18 cellular contexts compared by ENCODE assay signal in the genomic region with DNA sequence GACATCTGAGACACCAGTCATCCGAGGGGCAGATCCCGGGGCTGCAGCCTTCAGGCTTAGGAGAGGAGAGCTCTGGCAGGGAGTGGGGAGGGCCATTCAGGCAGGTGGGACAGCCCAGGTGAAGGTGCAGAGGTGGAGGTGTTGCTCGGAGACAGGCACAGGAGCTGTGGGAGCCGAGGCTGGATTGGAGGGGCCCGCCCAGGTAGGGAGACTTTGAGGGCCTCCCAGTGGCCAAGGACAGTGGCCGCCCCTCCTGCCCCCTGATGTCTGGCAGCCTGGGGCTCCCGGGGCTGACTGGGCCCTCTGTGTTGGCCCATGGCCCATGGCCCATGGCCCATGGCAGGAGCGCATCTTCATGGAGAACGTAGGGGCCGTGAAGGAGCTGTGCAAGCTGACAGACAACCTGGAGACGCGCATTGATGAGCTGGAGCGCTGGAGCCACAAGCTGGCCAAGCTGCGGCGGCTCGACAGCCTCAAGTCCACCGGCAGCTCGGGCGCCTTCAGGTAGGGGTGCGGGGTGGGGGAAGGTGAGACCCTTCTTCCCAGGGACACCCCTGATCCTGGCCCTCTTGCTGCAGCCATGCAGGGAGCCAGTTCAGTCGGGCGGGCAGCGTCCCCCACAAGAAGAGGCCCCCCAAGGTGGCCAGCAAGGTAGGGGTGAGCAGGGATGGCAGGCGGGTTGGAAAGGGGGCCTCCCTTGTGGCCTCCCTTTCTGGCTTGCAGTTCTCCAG.
"Had no signal": no experiment of that assay in that cellular context is flagged by ENCODE, and none has a peak within 500 bp of the region (broad histone marks: within the 10 kb centered on the region; RNA-seq: fewer than 3 reads in every experiment).

No MANE protein-coding gene starts in this region.

- H3K4me1 ChIP-seq: breast epithelium, parathyroid adenoma had no signal

- H3K27me3 ChIP-seq: adrenal gland, breast epithelium, esophagus squamous epithelium had no signal

- DNase-seq: activated CD4-positive, alpha-beta memory T cell treated with anti-CD3 and anti-CD28 coated beads for 36 hours; activated gamma-delta T cell treated with Interleukin-2 at 50 U/mL for 16 hours; activated T-cell treated with anti-CD3 and anti-CD28 coated beads for 4 hours; adrenal gland; cerebellar nuclear complex; effector memory CD4-positive, alpha-beta T cell; esophagus squamous epithelium; spleen; stimulated activated naive CD4-positive, alpha-beta T cell; T-helper 2 cell; tibial artery; WERI-Rb-1 had no signal

- H3K9me3 ChIP-seq: adrenal gland, breast epithelium, esophagus squamous epithelium, neutrophil, spleen, tibial artery had no signal

- H3K27ac ChIP-seq: adrenal gland, breast epithelium, esophagus squamous epithelium, neutrophil, parathyroid adenoma, spleen, tibial artery, WERI-Rb-1 had no signal

- ATAC-seq: activated naive CD4-positive, alpha-beta T cell treated with anti-CD3 and anti-CD28 coated beads, Interleukin-2, amount 50 U/mL, for 72 hours; natural killer cell treated with Interleukin-12 subunit alpha and Interleukin-12 subunit beta and Interleukin-15 and Interleukin-18, amount 100 ng/mL, for 72 hours had no signal

- H3K9ac ChIP-seq: parathyroid adenoma had no signal

- H3K36me3 ChIP-seq: adrenal gland, breast epithelium had no signal

- FAIRE-seq: astrocyte had no signal

- H3K4me3 ChIP-seq: adrenal gland, breast epithelium, esophagus squamous epithelium, spleen, tibial artery had no signal
